In genomic region chr12:101280006-101280505, GRCh38 we compare ENCODE assay signal across 8 cellular contexts. TPM values are rescaled to one million over a fixed set of nuclear protein-coding genes. Genes with fewer than 3 reads are reported as not detected.
DNase-seq lines count a peak whose midpoint lies in the region; TF ChIP-seq lines count a peak whose summit lies in the region.

Gene UTP20, plus strand, starts transcription at chr12:101280105. Its CDS starts 178 bp downstream, at chr12:101280283.

- H3K4me1 ChIP-seq in HAP-1 (peaks cover 11% of the 10 kb centered on the region), stomach (peaks cover 6 to 19% (median 12%) of the 10 kb centered on the region in 4 donors)

- H3K27me3 ChIP-seq in HAP-1 (ENCODE audit: low read depth) (peaks cover 9% of the 10 kb centered on the region), MG63 (no peaks in the 10 kb centered on the region), stomach (no peaks in the 10 kb centered on the region)

- no peak for TF ChIP-seq POLR2A in stomach (IDR thresholded peaks at IDR 0.05)

- H3K4me3 Mint-ChIP-seq in neural crest cell = peak within 1 kb of the TSS; percentile 98

- in situ Hi-C loops in HAP-1 (cut with MboI; ENCODE audit: low sequenced_read_pairs) = no loop called here

- DNase-seq in GDM1 (lab: John Stamatoyannopoulos, UW) (peak; percentile 74), HAP-1 (ENCODE audit: low spot score in 2 of 2) (peak; percentile 89 to 94), MG63 (peak; percentile 80), SIG-M5 (lab: John Stamatoyannopoulos, UW) (peak; percentile 14), fibroblast of villous mesenchyme (ENCODE audit: low read depth) (peak; percentile 86), neural crest cell (ENCODE audit: low read depth, low spot score) (peak; percentile 89), stomach (peak; percentile 94)
- peak; percentile 97 for DNase-seq in activated effector memory CD4-positive, alpha-beta T cell treated with anti-CD3 and anti-CD28 coated beads, Interleukin-2, amount 50 U/mL, for 16 hours

- peaks cover 3% of the 10 kb centered on the region for H3K36me3 Mint-ChIP-seq in neural crest cell (ENCODE audit: low read depth)

- peak within 1 kb of the TSS in 2 of 5 donors; percentile 64 to 74 for H3K27ac ChIP-seq in stomach

- no peaks in the 10 kb centered on the region for H3K9me3 Mint-ChIP-seq in neural crest cell

- no peak for TF ChIP-seq EP300 in stomach (IDR thresholded peaks at IDR 0.05)

- H3K4me3 ChIP-seq in HAP-1 (peak within 1 kb of the TSS; percentile 98), MG63 (peak within 1 kb of the TSS; percentile 93), fibroblast of villous mesenchyme (ENCODE audit: low read depth, low read length) (peak within 1 kb of the TSS; percentile 99), stomach (peak within 1 kb of the TSS; percentile 93 to 99 (median 96))

- no peaks in the 10 kb centered on the region for H3K9me3 ChIP-seq in HAP-1
- no peaks in the 10 kb centered on the region for H3K9me3 ChIP-seq in MG63
- no peaks in the 10 kb centered on the region for H3K9me3 ChIP-seq in stomach

- H3K36me3 ChIP-seq in HAP-1 (replicated peaks) (peaks cover 7% of the 10 kb centered on the region; the same call in 1 of the 2 replicates), MG63 (peaks cover 13% of the 10 kb centered on the region), stomach (peaks cover 0 to 34% (median 26%) of the 10 kb centered on the region in 4 donors)

- TF ChIP-seq CTCF in fibroblast of villous mesenchyme (IDR thresholded peaks at IDR 0.05; ENCODE audit: insufficient read depth, low read depth, low read length) (no peak), neural crest cell (conservative IDR thresholded peaks at IDR 0.05) (no peak), stomach (IDR thresholded peaks at IDR 0.05) (peak in 1 of 7 experiments; percentile 10)

- peaks cover 8% of the 10 kb centered on the region for H3K4me1 Mint-ChIP-seq in neural crest cell

- peak within 1 kb of the TSS; percentile 99 for H3K27ac Mint-ChIP-seq in neural crest cell (ENCODE audit: unreplicated experiment)

- intact Hi-C loops in stomach (cut with DNase I; ENCODE audit: low total_unique reads) = no loop called here

- H3K27me3 Mint-ChIP-seq in neural crest cell (ENCODE audit: low read depth) = peaks cover 34% of the 10 kb centered on the region

- 0% methylated on average over 28 to 34 of the region's 34 CpGs for WGBS in stomach, 5 donors

RNA-seq across cellular contexts. Expression of gene UTP20, which starts in this region (rescaled TPM):
- total RNA-seq in MG63 (2014; rRNA removed; shearing (Covaris generic); ENCODE audit: low replicate concordance) = 11.2 and 15.6 TPM in 2 replicates
- total RNA-seq in fibroblast of villous mesenchyme (25.1 and 32.0 TPM in 2 replicates), neural crest cell (28.7 and 30.7 TPM in 2 replicates), stomach (10 to 100 TPM in 3 of 5 donors, 1 to 10 TPM in 2; 1.8 to 23.2 (median 10.6) TPM)
- polyA plus RNA-seq in stomach = 1 to 10 TPM; 1.4 to 1.7 (median 1.5) TPM

Comparison
In these comparisons a context has a peak if more than half of its experiments do, and no peak if none do; other contexts are left out.
1. DNase-seq: peak in every context shown above with its lines; median percentile 97 in activated effector memory CD4-positive, alpha-beta T cell treated with anti-CD3 and anti-CD28 coated beads, Interleukin-2, amount 50 U/mL, for 16 hours; 94 in stomach; 92 in HAP-1; 89 in neural crest cell; 86 in fibroblast of villous mesenchyme; 80 in MG63; 74 in GDM1; 14 in SIG-M5.